Comparison of ENCODE assay signal across 8 cellular contexts in genomic region chr4:128029907-128030306, GRCh38.
"Had no signal": no experiment of that assay in that cellular context is flagged by ENCODE, and none has a peak within 500 bp of the region (broad histone marks: within the 10 kb centered on the region; RNA-seq: fewer than 3 reads in every experiment).

No MANE protein-coding gene starts in this region.

- H3K4me3 Mint-ChIP-seq: IgD-negative memory B cell had no signal

- H3K4me2 ChIP-seq: KMS-11 had no signal

- DNase-seq: IMR-90, Karpas-422, KBM-7, KG1 had no signal

- FAIRE-seq: HTR-8/SVneo had no signal

- H3K9ac ChIP-seq: KMS-11 had no signal

- H3K27ac Mint-ChIP-seq: IgD-negative memory B cell had no signal

- H3K27me3 Mint-ChIP-seq: IgD-negative memory B cell had no signal

- H3K9me3 Mint-ChIP-seq: IgD-negative memory B cell had no signal

- H3K27ac ChIP-seq: HL-60, KMS-11 had no signal
